15 cellular contexts compared by ENCODE assay signal in genomic region chr1:168452329-168452728, GRCh38.
DNase-seq lines count a peak whose midpoint lies in the region; ATAC-seq and TF ChIP-seq lines count a peak whose summit lies in the region.
"Had no signal": no experiment of that assay in that cellular context is flagged by ENCODE, and none has a peak within 500 bp of the region (broad histone marks: within the 10 kb centered on the region; RNA-seq: fewer than 3 reads in every experiment).

No MANE protein-coding gene starts in this region.

- H3K27me3 Mint-ChIP-seq in glutamatergic neuron (ENCODE audit: unreplicated experiment) = no peaks in the 10 kb centered on the region
- H3K27me3 Mint-ChIP-seq in activated naive CD4-positive, alpha-beta T cell treated with anti-CD3 and anti-CD28 coated beads, Interleukin-2, amount 10 ng/mL, durations not matched to agents 7 days and 5 days = no peaks in the 10 kb centered on the region

- no peaks in the 10 kb centered on the region for H3K36me3 Mint-ChIP-seq in glutamatergic neuron (ENCODE audit: unreplicated experiment)
- peaks cover 8% of the 10 kb centered on the region for H3K36me3 Mint-ChIP-seq in activated naive CD4-positive, alpha-beta T cell treated with anti-CD3 and anti-CD28 coated beads, Interleukin-2, amount 10 ng/mL, durations not matched to agents 7 days and 5 days

- ATAC-seq in left lung = no peak
- ATAC-seq: body of pancreas had no signal

- H3K4me1 ChIP-seq in OCI-LY3 (ENCODE audit: low read length) (no peaks in the 10 kb centered on the region), left lung (no peaks in the 10 kb centered on the region)
- H3K4me1 ChIP-seq: body of pancreas had no signal

- H3K4me1 Mint-ChIP-seq in glutamatergic neuron (ENCODE audit: low read depth, unreplicated experiment) = no peaks in the 10 kb centered on the region
- peaks cover 21% of the 10 kb centered on the region for H3K4me1 Mint-ChIP-seq in activated naive CD4-positive, alpha-beta T cell treated with anti-CD3 and anti-CD28 coated beads, Interleukin-2, amount 10 ng/mL, durations not matched to agents 7 days and 5 days

- H4K20me1 ChIP-seq in OCI-LY3 (ENCODE audit: insufficient read depth, low read length) = no peaks in the 10 kb centered on the region

- CTCF ChIA-PET in activated naive CD4-positive, alpha-beta T cell treated with anti-CD3 and anti-CD28 coated beads, Interleukin-2, amount 10 ng/mL, durations not matched to agents 7 days and 5 days (lab: Charles Lee) = interaction anchor here (1.1 kb wide), 1 partner anchor 13 kb away, joined by 3 read pairs; no protein-coding TSS in a partner anchor

- H3K27ac ChIP-seq in 22Rv1 = peak overlapping the region; percentile 39
- H3K27ac ChIP-seq in OCI-LY3 (ENCODE audit: low read length) = no peak overlapping the region
- no peak overlapping the region for H3K27ac ChIP-seq in left lung
- H3K27ac ChIP-seq: body of pancreas had no signal

- peaks cover 5% of the 10 kb centered on the region for H3K27me3 ChIP-seq in OCI-LY3 (ENCODE audit: low read depth, low read length)
- no peaks in the 10 kb centered on the region for H3K27me3 ChIP-seq in left lung
- H3K27me3 ChIP-seq: body of pancreas had no signal

- no peak overlapping the region for H3K27ac Mint-ChIP-seq in glutamatergic neuron (ENCODE audit: unreplicated experiment)
- no peak overlapping the region for H3K27ac Mint-ChIP-seq in activated naive CD4-positive, alpha-beta T cell treated with anti-CD3 and anti-CD28 coated beads, Interleukin-2, amount 10 ng/mL, durations not matched to agents 7 days and 5 days

- TF ChIP-seq CTCF in 22Rv1 (IDR thresholded peaks at IDR 0.05) = peak; percentile 58
- peak; percentile 50 for TF ChIP-seq CTCF in GM12873 (IDR thresholded peaks at IDR 0.05; ENCODE audit: insufficient read depth, low read depth, low read length, missing control alignments)
- TF ChIP-seq CTCF in OCI-LY3 (IDR thresholded peaks at IDR 0.05; ENCODE audit: low read depth, low read length) = peak; percentile 20
- TF ChIP-seq CTCF in choroid plexus epithelial cell (conservative IDR thresholded peaks at IDR 0.05; ENCODE audit: low read depth, low read length) = peak; percentile 34
- TF ChIP-seq CTCF in glutamatergic neuron (IDR thresholded peaks at IDR 0.05; ENCODE audit: partially characterized antibody, unreplicated experiment) = no peak
- TF ChIP-seq CTCF in left lung (IDR thresholded peaks at IDR 0.05) = no peak

- H3K9me3 Mint-ChIP-seq in glutamatergic neuron (ENCODE audit: unreplicated experiment) = no peaks in the 10 kb centered on the region
- peaks cover 10% of the 10 kb centered on the region for H3K9me3 Mint-ChIP-seq in activated naive CD4-positive, alpha-beta T cell treated with anti-CD3 and anti-CD28 coated beads, Interleukin-2, amount 10 ng/mL, durations not matched to agents 7 days and 5 days

- no peak overlapping the region for H3K4me2 ChIP-seq in OCI-LY3 (ENCODE audit: low read length)

- H3K79me2 ChIP-seq in OCI-LY3 (ENCODE audit: low read length) = no peaks in the 10 kb centered on the region

- H3K9me3 ChIP-seq in OCI-LY3 (ENCODE audit: insufficient read depth, low read length) = no peaks in the 10 kb centered on the region
- peaks cover 0 to 14% of the 10 kb centered on the region in 2 donors for H3K9me3 ChIP-seq in left lung

- DNase-seq in choroid plexus epithelial cell (ENCODE audit: low read depth) = no peak
- DNase-seq in glutamatergic neuron = no peak
- DNase-seq in left lung = no peak
- DNase-seq in NCI-H524 treated with DMSO at 0.1 percent for 48 hours (lab: John Stamatoyannopoulos, UW) = no peak
- no peak for DNase-seq in activated naive CD4-positive, alpha-beta T cell treated with anti-CD3 and anti-CD28 coated beads, Interleukin-2, amount 10 ng/mL, durations not matched to agents 7 days and 5 days
- DNase-seq: activated CD4-positive, CD25-positive, alpha-beta regulatory T cell treated with anti-CD3 and anti-CD28 coated beads, Interleukin-2, amount 50 U/mL, for 72 hours; activated T-cell treated with anti-CD3 and anti-CD28 coated beads, Interleukin-2, amount 50 U/mL, for 48 hours; body of pancreas; NCI-H1092; NCI-H524; stimulated activated CD4-positive, alpha-beta T cell treated with anti-CD3 and anti-CD28 coated beads, Interleukin-4, amount 100 ng/mL, for 1 hour; stimulated activated naive CD4-positive, alpha-beta T cell had no signal

- intact Hi-C loops in left lung (cut with DNase I) = no loop called here

- no peak overlapping the region for H2AFZ ChIP-seq in OCI-LY3 (ENCODE audit: low read depth, low read length)

- H3K36me3 ChIP-seq in OCI-LY3 (replicated peaks; ENCODE audit: low read depth, low read length) (no peaks in the 10 kb centered on the region), left lung (no peaks in the 10 kb centered on the region)

- H3K4me3 ChIP-seq in OCI-LY3 (ENCODE audit: low read length) = no peak overlapping the region
- H3K4me3 ChIP-seq in choroid plexus epithelial cell (ENCODE audit: low read depth, low read length) = no peak overlapping the region
- H3K4me3 ChIP-seq in left lung = no peak overlapping the region
- H3K4me3 ChIP-seq: body of pancreas had no signal

- H3K4me3 Mint-ChIP-seq in glutamatergic neuron (ENCODE audit: unreplicated experiment) = no peak overlapping the region
- H3K4me3 Mint-ChIP-seq in activated naive CD4-positive, alpha-beta T cell treated with anti-CD3 and anti-CD28 coated beads, Interleukin-2, amount 10 ng/mL, durations not matched to agents 7 days and 5 days = no peak overlapping the region

- no peak overlapping the region for H3K9ac ChIP-seq in OCI-LY3 (ENCODE audit: low read length)

Comparison
In these comparisons a context has a peak if more than half of its experiments do, and no peak if none do; other contexts are left out.
1. CTCF ChIP-seq: peak in 22Rv1 (single experiment), GM12873 (single experiment), OCI-LY3 (single experiment) and choroid plexus epithelial cell (single experiment); none in glutamatergic neuron (single experiment) and left lung (0 of 2).